Comparison of ENCODE assay signal across 30 cellular contexts in genomic region chr3:48296699-48297098, GRCh38. TPM values are rescaled to one million over a fixed set of nuclear protein-coding genes. Genes with fewer than 3 reads are reported as not detected.
"Had no signal": no experiment of that assay in that cellular context is flagged by ENCODE, and none has a peak within 500 bp of the region (broad histone marks: within the 10 kb centered on the region; RNA-seq: fewer than 3 reads in every experiment).

No MANE protein-coding gene starts in this region.

- H3K27me3 ChIP-seq: ascending aorta, cardiac muscle cell, MG63, SJCRH30 had no signal

- H3K9me3 ChIP-seq: ascending aorta, MG63, SJCRH30 had no signal

- H3K4me3 Mint-ChIP-seq: activated CD4-positive, alpha-beta memory T cell treated with anti-CD3 and anti-CD28 coated beads for 36 hours; activated CD4-positive, alpha-beta T cell treated with anti-CD3 and anti-CD28 coated beads, Interleukin-2, amount 10 ng/mL, durations not matched to agents 7 days and 5 days; activated naive CD8-positive, alpha-beta T cell treated with anti-CD3 and anti-CD28 coated beads, Interleukin-2, amount 10 ng/mL, durations not matched to agents 7 days and 5 days; activated T-helper 1 cell treated with anti-CD3 and anti-CD28 coated beads, Interleukin-12 subunit alpha, Interleukin-12 subunit beta, Interleukin-2, Interleukin-4 antibody, amounts not matched to agents 30 ng/mL and 10 ng/mL and 1 ng/mL, durations not matched to agents 14 hours and 24 hours and 36 hours had no signal

- DNase-seq: activated CD4-positive, alpha-beta memory T cell treated with anti-CD3 and anti-CD28 coated beads for 36 hours; activated CD4-positive, alpha-beta T cell treated with anti-CD3 and anti-CD28 coated beads, Interleukin-2, amount 10 ng/mL, durations not matched to agents 7 days and 5 days; activated effector memory CD4-positive, alpha-beta T cell treated with Interleukin-2 at 50 U/mL for 16 hours; activated naive CD4-positive, alpha-beta T cell treated with anti-CD3 and anti-CD28 coated beads, Interleukin-2, amount 50 U/mL, for 16 hours; activated naive CD8-positive, alpha-beta T cell treated with anti-CD3 and anti-CD28 coated beads, Interleukin-2, amount 10 ng/mL, durations not matched to agents 7 days and 5 days; activated T-cell treated with anti-CD3 and anti-CD28 coated beads, Interleukin-2, amount 50 U/mL, for 1 hour; amygdala; IMR-90; Karpas-422; KBM-7; MG63; NCI-H1048; NCI-H1105 treated with DMSO at 0.1 percent for 48 hours; NCI-H1436; NCI-H1694; NCI-H1930; NCI-H345; NCI-H524 treated with DMSO at 0.1 percent for 48 hours; SHP77; SJCRH30; T1000; WERI-Rb-1 had no signal

- H3K9me3 Mint-ChIP-seq: activated CD4-positive, alpha-beta memory T cell treated with anti-CD3 and anti-CD28 coated beads for 36 hours; activated naive CD8-positive, alpha-beta T cell treated with anti-CD3 and anti-CD28 coated beads, Interleukin-2, amount 10 ng/mL, durations not matched to agents 7 days and 5 days; activated T-helper 1 cell treated with anti-CD3 and anti-CD28 coated beads, Interleukin-12 subunit alpha, Interleukin-12 subunit beta, Interleukin-2, Interleukin-4 antibody, amounts not matched to agents 30 ng/mL and 10 ng/mL and 1 ng/mL, durations not matched to agents 14 hours and 24 hours and 36 hours had no signal

- H3K27ac ChIP-seq: ascending aorta, cardiac muscle cell, SJCRH30, SK-N-MC, WERI-Rb-1 had no signal

- H3K27ac Mint-ChIP-seq: activated CD4-positive, alpha-beta memory T cell treated with anti-CD3 and anti-CD28 coated beads for 36 hours; activated CD4-positive, alpha-beta T cell treated with anti-CD3 and anti-CD28 coated beads, Interleukin-2, amount 10 ng/mL, durations not matched to agents 7 days and 5 days; activated naive CD8-positive, alpha-beta T cell treated with anti-CD3 and anti-CD28 coated beads, Interleukin-2, amount 10 ng/mL, durations not matched to agents 7 days and 5 days; activated T-helper 1 cell treated with anti-CD3 and anti-CD28 coated beads, Interleukin-12 subunit alpha, Interleukin-12 subunit beta, Interleukin-2, Interleukin-4 antibody, amounts not matched to agents 30 ng/mL and 10 ng/mL and 1 ng/mL, durations not matched to agents 14 hours and 24 hours and 36 hours had no signal

- H3K27me3 Mint-ChIP-seq: activated CD4-positive, alpha-beta memory T cell treated with anti-CD3 and anti-CD28 coated beads for 36 hours; activated CD4-positive, alpha-beta T cell treated with anti-CD3 and anti-CD28 coated beads, Interleukin-2, amount 10 ng/mL, durations not matched to agents 7 days and 5 days; activated naive CD8-positive, alpha-beta T cell treated with anti-CD3 and anti-CD28 coated beads, Interleukin-2, amount 10 ng/mL, durations not matched to agents 7 days and 5 days had no signal

- H3K4me1 ChIP-seq: SJCRH30 had no signal

- H3K4me3 ChIP-seq: ascending aorta, cardiac muscle cell, MG63, SJCRH30, SK-N-MC had no signal

RNA-seq across cellular contexts. Expression of gene SPINK8, which starts 36.8 kb away (rescaled TPM):
- total RNA-seq: activated CD4-positive, alpha-beta memory T cell treated with anti-CD3 and anti-CD28 coated beads for 36 hours; activated CD4-positive, alpha-beta T cell treated with anti-CD3 and anti-CD28 coated beads, Interleukin-2, amount 10 ng/mL, durations not matched to agents 7 days and 5 days; activated CD8-positive, alpha-beta memory T cell treated with anti-CD3 and anti-CD28 coated beads for 36 hours; activated naive CD8-positive, alpha-beta T cell treated with anti-CD3 and anti-CD28 coated beads, Interleukin-2, amount 10 ng/mL, durations not matched to agents 7 days and 5 days; activated T-helper 1 cell treated with anti-CD3 and anti-CD28 coated beads, Interleukin-12 subunit alpha, Interleukin-12 subunit beta, Interleukin-2, Interleukin-4 antibody, amounts not matched to agents 30 ng/mL and 10 ng/mL and 1 ng/mL, durations not matched to agents 14 hours and 24 hours and 36 hours; ascending aorta; cardiac muscle cell; IMR-90; NCI-H460; SJCRH30; T-helper 1 cell treated with Interleukin-12 subunit alpha and Interleukin-12 subunit beta and Interleukin-4 antibody, amounts not matched to agents 30 ng/mL and 1 ng/mL, for 36 hours; T-helper 2 cell treated with Interferon-gamma antibody and Interleukin-4, amounts not matched to agents 100 ng/mL and 5 ng/mL, for 36 hours had no signal
